1 cellular context compared by ENCODE assay signal in genomic region chr13:113122571-113123225, GRCh38.
TF ChIP-seq lines count a peak whose summit lies in the region.

Gene F10, plus strand, starts transcription at chr13:113122799. Its CDS starts 57 bp downstream, at chr13:113122856.

TF ChIP-seq in HepG2, 621 proteins besides CTCF, POLR2A, EP300 and RAD21 (continued from another document and continues in another):
- TF ChIP-seq ZNF34 (CRISPR knock-in tag; IDR thresholded peaks at IDR 0.05; ENCODE audit: borderline replicate concordance) (no peak; the same call in 1 of the 2 replicates), RORA (CRISPR knock-in tag; IDR thresholded peaks at IDR 0.05) (no peak), PITX1 (CRISPR knock-in tag; IDR thresholded peaks at IDR 0.05) (peak; percentile 78), SMAD1 (CRISPR knock-in tag; IDR thresholded peaks at IDR 0.05; ENCODE audit: borderline replicate concordance, low read depth) (peak; percentile 78; the same call in 1 of the 2 replicates), RFX1 (IDR thresholded peaks at IDR 0.05) (no peak), ZNF253 (CRISPR knock-in tag; IDR thresholded peaks at IDR 0.05; ENCODE audit: borderline replicate concordance) (0 out of 2 replicates have a peak, but pooled peaks have one; percentile 50), SP4 (CRISPR knock-in tag; IDR thresholded peaks at IDR 0.05) (peak; percentile 73), MTF2 (CRISPR knock-in tag; IDR thresholded peaks at IDR 0.05; ENCODE audit: borderline replicate concordance) (no peak), ZBTB21 (CRISPR knock-in tag; IDR thresholded peaks at IDR 0.05) (peak; percentile 21; the same call in 1 of the 2 replicates), SAFB2 (CRISPR knock-in tag; IDR thresholded peaks at IDR 0.05; ENCODE audit: borderline replicate concordance, low read depth) (peak; percentile 95; the same call in 1 of the 2 replicates), GLI4 (CRISPR knock-in tag; IDR thresholded peaks at IDR 0.05; ENCODE audit: borderline replicate concordance) (peak; percentile 87; the same call in 1 of the 2 replicates), ZNF232 (CRISPR knock-in tag; IDR thresholded peaks at IDR 0.05; ENCODE audit: borderline replicate concordance) (peak; percentile 94; the same call in 1 of the 2 replicates), HOXD1 (CRISPR knock-in tag; IDR thresholded peaks at IDR 0.05) (peak; percentile 90; the same call in 1 of the 2 replicates), CCAR2 (optimal IDR thresholded peaks at IDR 0.05; ENCODE audit: low read depth, low read length) (no peak), DNMT1 (CRISPR knock-in tag; IDR thresholded peaks at IDR 0.05) (0 out of 2 replicates have a peak, but pooled peaks have one; percentile 18), NCOR1 (IDR thresholded peaks at IDR 0.05; ENCODE audit: borderline replicate concordance, low read length) (peak; percentile 94), AKAP8 (CRISPR knock-in tag; IDR thresholded peaks at IDR 0.05) (peak; percentile 84; the same call in 1 of the 2 replicates), TSC22D2 (CRISPR knock-in tag; IDR thresholded peaks at IDR 0.05; ENCODE audit: borderline replicate concordance) (peak; percentile 57; the same call in 1 of the 2 replicates), LCORL (IDR thresholded peaks at IDR 0.05) (no peak), LCORL (CRISPR knock-in tag; IDR thresholded peaks at IDR 0.05) (peak; percentile 85), SIX4 (CRISPR knock-in tag; IDR thresholded peaks at IDR 0.05) (peak; percentile 45; the same call in 1 of the 2 replicates), ZBTB7B (CRISPR knock-in tag; IDR thresholded peaks at IDR 0.05) (peak; percentile 30; the same call in 1 of the 2 replicates), CBX1 (IDR thresholded peaks at IDR 0.05; ENCODE audit: low read depth) (peak; percentile 94), NKX3-1 (CRISPR knock-in tag; IDR thresholded peaks at IDR 0.05) (no peak; the same call in 1 of the 2 replicates), FOXP1 (IDR thresholded peaks at IDR 0.05) (no peak), FOXP1 (CRISPR knock-in tag; IDR thresholded peaks at IDR 0.05) (peak; percentile 39; the same call in 1 of the 2 replicates), PHF20 (CRISPR knock-in tag; IDR thresholded peaks at IDR 0.05) (peak; percentile 40; the same call in 1 of the 2 replicates), ELF3 (CRISPR knock-in tag; IDR thresholded peaks at IDR 0.05) (peak; percentile 59; the same call in 1 of the 2 replicates), ZFP37 (CRISPR knock-in tag; IDR thresholded peaks at IDR 0.05; ENCODE audit: borderline replicate concordance) (peak; percentile 88; the same call in 1 of the 2 replicates), HCFC1 (IDR thresholded peaks at IDR 0.05; ENCODE audit: low read depth, low read length) (no peak), ATF7-NPFF (CRISPR knock-in tag; IDR thresholded peaks at IDR 0.05; ENCODE audit: low read depth) (0 out of 2 replicates have a peak, but pooled peaks have one; percentile 74), NONO (IDR thresholded peaks at IDR 0.05) (no peak), NONO (CRISPR knock-in tag; conservative IDR thresholded peaks at IDR 0.05) (peak; percentile 98), ZNF605 (CRISPR knock-in tag; IDR thresholded peaks at IDR 0.05) (peak; percentile 44; the same call in 1 of the 2 replicates), TEAD3 (CRISPR knock-in tag; optimal IDR thresholded peaks at IDR 0.05; ENCODE audit: borderline replicate concordance) (peak; percentile 75), ZSCAN21 (CRISPR knock-in tag; IDR thresholded peaks at IDR 0.05; ENCODE audit: borderline replicate concordance) (peak; percentile 97), KLF13 (CRISPR knock-in tag; IDR thresholded peaks at IDR 0.05) (0 out of 2 replicates have a peak, but pooled peaks have one; percentile 69), ZNF577 (CRISPR knock-in tag; IDR thresholded peaks at IDR 0.05; ENCODE audit: borderline replicate concordance, low read depth) (no peak), ZNF296 (CRISPR knock-in tag; conservative IDR thresholded peaks at IDR 0.05) (0 out of 2 replicates have a peak, but pooled peaks have one; percentile 33), SIX1 (CRISPR knock-in tag; IDR thresholded peaks at IDR 0.05; ENCODE audit: borderline replicate concordance) (no peak), HOXA9 (CRISPR knock-in tag; IDR thresholded peaks at IDR 0.05; ENCODE audit: borderline replicate concordance) (no peak), FOXM1 (CRISPR knock-in tag; IDR thresholded peaks at IDR 0.05) (peak; percentile 49; the same call in 1 of the 2 replicates), ZNF224 (CRISPR knock-in tag; IDR thresholded peaks at IDR 0.05) (no peak), RBM39 (IDR thresholded peaks at IDR 0.05; ENCODE audit: low read depth, low read length, poor library complexity, severe bottlenecking) (no peak), ZMAT3 (CRISPR knock-in tag; conservative IDR thresholded peaks at IDR 0.05) (0 out of 2 replicates have a peak, but pooled peaks have one; percentile 41), DDIT3 (CRISPR knock-in tag; IDR thresholded peaks at IDR 0.05) (no peak), MXD3 (CRISPR knock-in tag; IDR thresholded peaks at IDR 0.05) (no peak)
- TF ChIP-seq, protein P1, sequence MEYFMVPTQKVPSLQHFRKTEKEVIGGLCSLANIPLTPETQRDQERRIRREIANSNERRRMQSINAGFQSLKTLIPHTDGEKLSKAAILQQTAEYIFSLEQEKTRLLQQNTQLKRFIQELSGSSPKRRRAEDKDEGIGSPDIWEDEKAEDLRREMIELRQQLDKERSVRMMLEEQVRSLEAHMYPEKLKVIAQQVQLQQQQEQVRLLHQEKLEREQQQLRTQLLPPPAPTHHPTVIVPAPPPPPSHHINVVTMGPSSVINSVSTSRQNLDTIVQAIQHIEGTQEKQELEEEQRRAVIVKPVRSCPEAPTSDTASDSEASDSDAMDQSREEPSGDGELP (IDR thresholded peaks at IDR 0.05; ENCODE audit: borderline replicate concordance, low read depth): peak; percentile 99
- TF ChIP-seq, protein P2, sequence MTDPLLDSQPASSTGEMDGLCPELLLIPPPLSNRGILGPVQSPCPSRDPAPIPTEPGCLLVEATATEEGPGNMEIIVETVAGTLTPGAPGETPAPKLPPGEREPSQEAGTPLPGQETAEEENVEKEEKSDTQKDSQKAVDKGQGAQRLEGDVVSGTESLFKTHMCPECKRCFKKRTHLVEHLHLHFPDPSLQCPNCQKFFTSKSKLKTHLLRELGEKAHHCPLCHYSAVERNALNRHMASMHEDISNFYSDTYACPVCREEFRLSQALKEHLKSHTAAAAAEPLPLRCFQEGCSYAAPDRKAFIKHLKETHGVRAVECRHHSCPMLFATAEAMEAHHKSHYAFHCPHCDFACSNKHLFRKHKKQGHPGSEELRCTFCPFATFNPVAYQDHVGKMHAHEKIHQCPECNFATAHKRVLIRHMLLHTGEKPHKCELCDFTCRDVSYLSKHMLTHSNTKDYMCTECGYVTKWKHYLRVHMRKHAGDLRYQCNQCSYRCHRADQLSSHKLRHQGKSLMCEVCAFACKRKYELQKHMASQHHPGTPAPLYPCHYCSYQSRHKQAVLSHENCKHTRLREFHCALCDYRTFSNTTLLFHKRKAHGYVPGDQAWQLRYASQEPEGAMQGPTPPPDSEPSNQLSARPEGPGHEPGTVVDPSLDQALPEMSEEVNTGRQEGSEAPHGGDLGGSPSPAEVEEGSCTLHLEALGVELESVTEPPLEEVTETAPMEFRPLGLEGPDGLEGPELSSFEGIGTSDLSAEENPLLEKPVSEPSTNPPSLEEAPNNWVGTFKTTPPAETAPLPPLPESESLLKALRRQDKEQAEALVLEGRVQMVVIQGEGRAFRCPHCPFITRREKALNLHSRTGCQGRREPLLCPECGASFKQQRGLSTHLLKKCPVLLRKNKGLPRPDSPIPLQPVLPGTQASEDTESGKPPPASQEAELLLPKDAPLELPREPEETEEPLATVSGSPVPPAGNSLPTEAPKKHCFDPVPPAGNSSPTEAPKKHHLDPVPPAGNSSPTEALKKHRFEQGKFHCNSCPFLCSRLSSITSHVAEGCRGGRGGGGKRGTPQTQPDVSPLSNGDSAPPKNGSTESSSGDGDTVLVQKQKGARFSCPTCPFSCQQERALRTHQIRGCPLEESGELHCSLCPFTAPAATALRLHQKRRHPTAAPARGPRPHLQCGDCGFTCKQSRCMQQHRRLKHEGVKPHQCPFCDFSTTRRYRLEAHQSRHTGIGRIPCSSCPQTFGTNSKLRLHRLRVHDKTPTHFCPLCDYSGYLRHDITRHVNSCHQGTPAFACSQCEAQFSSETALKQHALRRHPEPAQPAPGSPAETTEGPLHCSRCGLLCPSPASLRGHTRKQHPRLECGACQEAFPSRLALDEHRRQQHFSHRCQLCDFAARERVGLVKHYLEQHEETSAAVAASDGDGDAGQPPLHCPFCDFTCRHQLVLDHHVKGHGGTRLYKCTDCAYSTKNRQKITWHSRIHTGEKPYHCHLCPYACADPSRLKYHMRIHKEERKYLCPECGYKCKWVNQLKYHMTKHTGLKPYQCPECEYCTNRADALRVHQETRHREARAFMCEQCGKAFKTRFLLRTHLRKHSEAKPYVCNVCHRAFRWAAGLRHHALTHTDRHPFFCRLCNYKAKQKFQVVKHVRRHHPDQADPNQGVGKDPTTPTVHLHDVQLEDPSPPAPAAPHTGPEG (CRISPR knock-in tag; IDR thresholded peaks at IDR 0.05): no peak; the same call in none of the 2 replicates
- TF ChIP-seq, protein P3, sequence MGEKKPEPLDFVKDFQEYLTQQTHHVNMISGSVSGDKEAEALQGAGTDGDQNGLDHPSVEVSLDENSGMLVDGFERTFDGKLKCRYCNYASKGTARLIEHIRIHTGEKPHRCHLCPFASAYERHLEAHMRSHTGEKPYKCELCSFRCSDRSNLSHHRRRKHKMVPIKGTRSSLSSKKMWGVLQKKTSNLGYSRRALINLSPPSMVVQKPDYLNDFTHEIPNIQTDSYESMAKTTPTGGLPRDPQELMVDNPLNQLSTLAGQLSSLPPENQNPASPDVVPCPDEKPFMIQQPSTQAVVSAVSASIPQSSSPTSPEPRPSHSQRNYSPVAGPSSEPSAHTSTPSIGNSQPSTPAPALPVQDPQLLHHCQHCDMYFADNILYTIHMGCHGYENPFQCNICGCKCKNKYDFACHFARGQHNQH (CRISPR knock-in tag; IDR thresholded peaks at IDR 0.05): peak; percentile 87
- TF ChIP-seq, protein P4, sequence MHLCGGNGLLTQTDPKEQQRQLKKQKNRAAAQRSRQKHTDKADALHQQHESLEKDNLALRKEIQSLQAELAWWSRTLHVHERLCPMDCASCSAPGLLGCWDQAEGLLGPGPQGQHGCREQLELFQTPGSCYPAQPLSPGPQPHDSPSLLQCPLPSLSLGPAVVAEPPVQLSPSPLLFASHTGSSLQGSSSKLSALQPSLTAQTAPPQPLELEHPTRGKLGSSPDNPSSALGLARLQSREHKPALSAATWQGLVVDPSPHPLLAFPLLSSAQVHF (CRISPR knock-in tag; IDR thresholded peaks at IDR 0.05): no peak
- TF ChIP-seq, protein P5, sequence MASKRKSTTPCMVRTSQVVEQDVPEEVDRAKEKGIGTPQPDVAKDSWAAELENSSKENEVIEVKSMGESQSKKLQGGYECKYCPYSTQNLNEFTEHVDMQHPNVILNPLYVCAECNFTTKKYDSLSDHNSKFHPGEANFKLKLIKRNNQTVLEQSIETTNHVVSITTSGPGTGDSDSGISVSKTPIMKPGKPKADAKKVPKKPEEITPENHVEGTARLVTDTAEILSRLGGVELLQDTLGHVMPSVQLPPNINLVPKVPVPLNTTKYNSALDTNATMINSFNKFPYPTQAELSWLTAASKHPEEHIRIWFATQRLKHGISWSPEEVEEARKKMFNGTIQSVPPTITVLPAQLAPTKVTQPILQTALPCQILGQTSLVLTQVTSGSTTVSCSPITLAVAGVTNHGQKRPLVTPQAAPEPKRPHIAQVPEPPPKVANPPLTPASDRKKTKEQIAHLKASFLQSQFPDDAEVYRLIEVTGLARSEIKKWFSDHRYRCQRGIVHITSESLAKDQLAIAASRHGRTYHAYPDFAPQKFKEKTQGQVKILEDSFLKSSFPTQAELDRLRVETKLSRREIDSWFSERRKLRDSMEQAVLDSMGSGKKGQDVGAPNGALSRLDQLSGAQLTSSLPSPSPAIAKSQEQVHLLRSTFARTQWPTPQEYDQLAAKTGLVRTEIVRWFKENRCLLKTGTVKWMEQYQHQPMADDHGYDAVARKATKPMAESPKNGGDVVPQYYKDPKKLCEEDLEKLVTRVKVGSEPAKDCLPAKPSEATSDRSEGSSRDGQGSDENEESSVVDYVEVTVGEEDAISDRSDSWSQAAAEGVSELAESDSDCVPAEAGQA (IDR thresholded peaks at IDR 0.05; ENCODE audit: low read depth): no peak
- TF ChIP-seq, protein P5 (CRISPR knock-in tag; IDR thresholded peaks at IDR 0.05; ENCODE audit: borderline replicate concordance): no peak
- TF ChIP-seq, protein P6, sequence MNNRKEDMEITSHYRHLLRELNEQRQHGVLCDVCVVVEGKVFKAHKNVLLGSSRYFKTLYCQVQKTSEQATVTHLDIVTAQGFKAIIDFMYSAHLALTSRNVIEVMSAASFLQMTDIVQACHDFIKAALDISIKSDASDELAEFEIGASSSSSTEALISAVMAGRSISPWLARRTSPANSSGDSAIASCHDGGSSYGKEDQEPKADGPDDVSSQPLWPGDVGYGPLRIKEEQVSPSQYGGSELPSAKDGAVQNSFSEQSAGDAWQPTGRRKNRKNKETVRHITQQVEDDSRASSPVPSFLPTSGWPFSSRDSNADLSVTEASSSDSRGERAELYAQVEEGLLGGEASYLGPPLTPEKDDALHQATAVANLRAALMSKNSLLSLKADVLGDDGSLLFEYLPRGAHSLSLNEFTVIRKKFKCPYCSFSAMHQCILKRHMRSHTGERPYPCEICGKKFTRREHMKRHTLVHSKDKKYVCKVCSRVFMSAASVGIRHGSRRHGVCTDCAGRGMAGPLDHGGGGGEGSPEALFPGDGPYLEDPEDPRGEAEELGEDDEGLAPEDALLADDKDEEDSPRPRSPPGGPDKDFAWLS (CRISPR knock-in tag; IDR thresholded peaks at IDR 0.05; ENCODE audit: borderline replicate concordance): 0 out of 2 replicates have a peak, but pooled peaks have one; percentile 87
